In the genomic region with DNA sequence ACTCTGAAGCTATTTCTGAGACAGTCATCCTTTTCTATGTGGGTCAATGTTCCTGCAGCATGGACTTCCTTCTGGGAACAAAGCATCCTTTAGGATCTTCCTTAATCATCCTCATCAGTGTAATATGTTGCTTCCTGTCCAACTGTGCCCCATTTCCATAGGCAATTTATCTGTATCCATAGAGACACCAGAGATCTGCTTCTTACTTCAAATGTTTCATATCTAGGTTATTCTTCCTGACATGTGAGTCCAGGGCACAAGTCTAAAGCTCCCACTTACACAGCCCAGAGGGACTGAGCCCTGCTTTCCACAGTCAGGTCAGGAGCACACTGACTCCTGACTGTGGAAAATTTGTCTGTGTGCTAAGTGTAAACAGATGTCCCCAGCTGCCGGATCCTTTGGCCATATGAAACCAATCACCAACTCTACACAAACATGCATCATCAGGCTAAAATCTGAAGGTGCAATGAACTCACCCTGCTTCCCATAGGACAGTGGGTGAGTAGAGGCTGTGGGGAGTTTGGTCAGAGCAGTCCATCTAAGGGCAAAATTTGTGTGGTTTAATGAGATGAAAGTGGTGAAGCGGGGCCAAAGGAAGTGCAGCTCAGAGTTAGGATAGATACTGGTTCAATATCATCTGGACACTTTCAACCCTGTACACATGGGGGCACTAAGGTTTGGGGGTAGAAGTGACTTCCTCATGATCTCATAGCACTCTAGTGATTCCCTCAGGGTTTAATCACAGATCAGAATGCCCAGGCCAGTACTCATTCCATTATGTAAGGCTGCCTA, we compare ENCODE assay signal across 10 cellular contexts.
DNase-seq lines count a peak whose midpoint lies in the region; ATAC-seq, FAIRE-seq and TF ChIP-seq lines count a peak whose summit lies in the region.
"Had no signal": no experiment of that assay in that cellular context is flagged by ENCODE, and none has a peak within 500 bp of the region (broad histone marks: within the 10 kb centered on the region; RNA-seq: fewer than 3 reads in every experiment).

No MANE protein-coding gene starts in this region.

- WGBS in mammary epithelial cell (ENCODE audit: low coverage, missing lambda C conversion rate): 100% methylated on average over 2 of the region's 2 CpGs
- WGBS in GM12878 (ENCODE audit: insufficient coverage, insufficient replicate concordance, low lambda C conversion rate, missing lambda C conversion rate): 89% methylated on average over 2 of the region's 2 CpGs

- H3K27ac ChIP-seq in mammary epithelial cell (ENCODE audit: insufficient read depth, low read depth, low read length) (no peak overlapping the region), GM12878 (ENCODE audit: control insufficient read depth, insufficient read depth) (no peak overlapping the region), upper lobe of right lung (no peak overlapping the region)
- H3K27ac ChIP-seq: parathyroid adenoma had no signal

- no peaks in the 10 kb centered on the region for H3K27me3 Mint-ChIP-seq in MCF 10A (ENCODE audit: insufficient read depth, unreplicated experiment)

- H2AFZ ChIP-seq in mammary epithelial cell (ENCODE audit: low read depth, low read length): peak overlapping the region; percentile 13
- H2AFZ ChIP-seq in GM12878 (ENCODE audit: control insufficient read depth, low read depth, low read length): no peak overlapping the region
- H2AFZ ChIP-seq: parathyroid adenoma had no signal

- no peaks in the 10 kb centered on the region for H3K27me3 ChIP-seq in mammary epithelial cell (ENCODE audit: insufficient read depth, low read length)
- H3K27me3 ChIP-seq in GM12878 (replicated peaks in 1 of 2; ENCODE audit: control insufficient read depth in 2 of 2, insufficient read depth in 2 of 2, low read length in 1 of 2): no peaks in the 10 kb centered on the region
- no peaks in the 10 kb centered on the region for H3K27me3 ChIP-seq in upper lobe of right lung

- in situ Hi-C loops in mammary epithelial cell (cut with MboI; ENCODE audit: low sequenced_read_pairs in 2 of 2): loop anchor here in 1 of 2 donors (25.0 kb wide), 1 partner anchor 516 kb away; the partner anchor contains the start of gene TEX48
- in situ Hi-C loops in GM12878 (cut with MboI): no loop called here

- no peak for TF ChIP-seq POLR2A in GM12878 (IDR thresholded peaks at IDR 0.05; ENCODE audit: low read depth, low read length)

- intact Hi-C loops in mammary epithelial cell (cut with micrococcal nuclease) (loop anchor here (1.0 kb wide), 1 partner anchor 321 kb away; no protein-coding TSS in a partner anchor), MCF 10A (cut with micrococcal nuclease) (no loop called here), GM12878 (cut with micrococcal nuclease; ENCODE audit: unreplicated experiment) (loop anchor here (10.0 kb wide), 1 partner anchor 508 kb away; no protein-coding TSS in a partner anchor), upper lobe of right lung (cut with DNase I) (no loop called here)

- peak; percentile 50 for DNase-seq in mammary epithelial cell
- no peak for DNase-seq in MCF 10A (ENCODE audit: unreplicated experiment)
- DNase-seq in GM12878 (ENCODE audit: low read depth, low spot score): no peak
- peak; percentile 56 for DNase-seq in iris pigment epithelial cell (ENCODE audit: low read depth)
- no peak for DNase-seq in upper lobe of right lung
- no peak for DNase-seq in GOT3 (lab: John Stamatoyannopoulos, UW)
- DNase-seq in NCI-H128 (lab: John Stamatoyannopoulos, UW; ENCODE audit: unreplicated experiment): no peak
- DNase-seq: NCI-H524 had no signal

- H3K9me3 Mint-ChIP-seq in MCF 10A (ENCODE audit: unreplicated experiment): no peaks in the 10 kb centered on the region

- no peak overlapping the region for H3K4me3 ChIP-seq in mammary epithelial cell (replicated peaks in 1 of 3; ENCODE audit: insufficient read depth in 1 of 3, low read depth in 2 of 3, low read length in 3 of 3)
- no peak overlapping the region for H3K4me3 ChIP-seq in GM12878
- H3K4me3 ChIP-seq in upper lobe of right lung: no peak overlapping the region

- TF ChIP-seq CTCF in mammary epithelial cell (conservative IDR thresholded peaks at IDR 0.05 in 1 of 2, IDR thresholded peaks at IDR 0.05 in 1 of 2; ENCODE audit: extremely low read depth in 1 of 2, insufficient read depth in 1 of 2, low read depth in 1 of 2, low read length in 2 of 2): no peak
- no peak for TF ChIP-seq CTCF in MCF 10A (IDR thresholded peaks at IDR 0.05; ENCODE audit: unreplicated experiment)
- TF ChIP-seq CTCF in GM12878 (IDR thresholded peaks at IDR 0.05 in 2 of 3, conservative IDR thresholded peaks at IDR 0.05 in 1 of 3; ENCODE audit: control insufficient read depth in 2 of 3, extremely low read depth in 1 of 3, insufficient read depth in 1 of 3, low read depth in 3 of 3, low read length in 3 of 3): no peak; a peak in 1 of 6 replicates
- no peak for TF ChIP-seq CTCF in upper lobe of right lung (IDR thresholded peaks at IDR 0.05)

- no peaks in the 10 kb centered on the region for H3K36me3 Mint-ChIP-seq in MCF 10A (ENCODE audit: insufficient read depth, unreplicated experiment)

- RAD21 ChIA-PET in GM12878 (lab: Charles Lee; ENCODE audit: unreplicated experiment): interaction anchor here (0.7 kb wide), 1 partner anchor 10 kb away, joined by 3 read pairs; no protein-coding TSS in a partner anchor

- H4K20me1 ChIP-seq in mammary epithelial cell (ENCODE audit: insufficient read depth, low read length) (no peaks in the 10 kb centered on the region), GM12878 (ENCODE audit: control insufficient read depth, insufficient read depth) (no peaks in the 10 kb centered on the region)

- SMC1A ChIA-PET in GM12878 (lab: Charles Lee; ENCODE audit: uncharacterized antibody, unreplicated experiment): interaction anchor here (0.6 to 9.0 kb wide), 3 partner anchors 8 to 522 kb away, joined by 3 to 81 read pairs (median 4); no protein-coding TSS in a partner anchor

- H3K9me3 ChIP-seq in mammary epithelial cell (replicated peaks; ENCODE audit: insufficient read depth, low read length): no peaks in the 10 kb centered on the region
- H3K9me3 ChIP-seq in GM12878 (replicated peaks; ENCODE audit: control insufficient read depth, insufficient read depth, low read length): no peaks in the 10 kb centered on the region
- no peaks in the 10 kb centered on the region for H3K9me3 ChIP-seq in upper lobe of right lung

- H3K36me3 ChIP-seq in mammary epithelial cell (ENCODE audit: insufficient read depth, low read length) (no peaks in the 10 kb centered on the region), GM12878 (ENCODE audit: control insufficient read depth in 2 of 2, insufficient read depth in 2 of 2, low read length in 1 of 2) (no peaks in the 10 kb centered on the region), upper lobe of right lung (no peaks in the 10 kb centered on the region)

- no peak overlapping the region for H3K9ac ChIP-seq in mammary epithelial cell (ENCODE audit: insufficient read depth, low read length)
- no peak overlapping the region for H3K9ac ChIP-seq in GM12878 (ENCODE audit: control insufficient read depth, insufficient read depth, low read length)
- H3K9ac ChIP-seq: parathyroid adenoma had no signal

- H3K4me2 ChIP-seq in mammary epithelial cell (ENCODE audit: insufficient read depth, low read depth, low read length) (no peak overlapping the region), GM12878 (ENCODE audit: control insufficient read depth, insufficient read depth) (no peak overlapping the region)

- no peak overlapping the region for H3K4me3 Mint-ChIP-seq in MCF 10A (ENCODE audit: unreplicated experiment)

- TF ChIP-seq EP300 in GM12878 (IDR thresholded peaks at IDR 0.05; ENCODE audit: borderline replicate concordance in 1 of 2, control insufficient read depth in 1 of 2, low read depth in 2 of 2, low read length in 2 of 2): no peak

- ATAC-seq in GM12878 (no peak), upper lobe of right lung (peak; percentile 48), esophagus mucosa (no peak)

- dilution Hi-C loops in mammary epithelial cell (cut with HindIII; ENCODE audit: low sequenced_read_pairs): loop anchor here (5.0 kb wide), 1 partner anchor 59 kb away; no protein-coding TSS in a partner anchor

- no TSS peak for BruUV-seq in mammary epithelial cell (replicated peaks; lab: Mats Ljungman, UMichigan)
- no TSS peak for BruUV-seq in MCF 10A (replicated peaks; lab: Mats Ljungman, UMichigan)
- BruUV-seq in GM12878 (replicated peaks; lab: Mats Ljungman, UMichigan): no TSS peak

- H3K27ac Mint-ChIP-seq in MCF 10A (ENCODE audit: low read depth, unreplicated experiment): no peak overlapping the region

- FAIRE-seq in GM12878 (lab: Jason Lieb, UNC): no peak

- peaks cover 32% of the 10 kb centered on the region for H3K4me1 Mint-ChIP-seq in MCF 10A (ENCODE audit: insufficient read depth, unreplicated experiment)

- peak; percentile 41; the same call in 1 of the 2 replicates for TF ChIP-seq RAD21 in GM12878 (IDR thresholded peaks at IDR 0.05; ENCODE audit: insufficient read depth, low read depth, low read length)

- H3K4me1 ChIP-seq in mammary epithelial cell (ENCODE audit: insufficient read depth, low read length) (peaks cover 51% of the 10 kb centered on the region), GM12878 (ENCODE audit: control insufficient read depth, insufficient read depth, low read length) (peaks cover 19% of the 10 kb centered on the region), upper lobe of right lung (peaks cover 12% of the 10 kb centered on the region)
- H3K4me1 ChIP-seq: parathyroid adenoma had no signal

- POLR2A ChIA-PET in MCF 10A (lab: Yijun Ruan, JAX) (interaction anchor here (1.0 kb wide), 1 partner anchor 8 kb away, joined by 4 read pairs; no protein-coding TSS in a partner anchor), GM12878 (lab: Charles Lee) (no interaction called here)

- H3K79me2 ChIP-seq in mammary epithelial cell (ENCODE audit: insufficient read depth, low read length): no peaks in the 10 kb centered on the region
- no peaks in the 10 kb centered on the region for H3K79me2 ChIP-seq in GM12878 (ENCODE audit: control insufficient read depth, insufficient read depth, low read length)
- H3K79me2 ChIP-seq: parathyroid adenoma had no signal

- CTCF ChIA-PET in mammary epithelial cell (lab: Charles Lee; ENCODE audit: low non-redundant PET): interaction anchor here (0.7 kb wide), 1 partner anchor 145 kb away, joined by 3 read pairs; no protein-coding TSS in a partner anchor
- CTCF ChIA-PET in MCF 10A (lab: Yijun Ruan, JAX): interaction anchor here (0.6 kb wide), 1 partner anchor 334 kb away, joined by 4 read pairs; no protein-coding TSS in a partner anchor
- CTCF ChIA-PET in GM12878 (lab: Yijun Ruan, JAX): interaction anchor here (0.8 to 1.0 kb wide), 2 partner anchors 10 to 14 kb away, joined by 3 read pairs; no protein-coding TSS in a partner anchor

TF ChIP-seq in GM12878, 131 proteins besides CTCF, POLR2A, EP300 and RAD21:
- peak; percentile 17; the same call in 1 of the 2 replicates for TF ChIP-seq SMC3 (IDR thresholded peaks at IDR 0.05; ENCODE audit: borderline replicate concordance, low read length)
- TF ChIP-seq WRNIP1 (IDR thresholded peaks at IDR 0.05; ENCODE audit: borderline replicate concordance, low read depth, low read length): no peak

Comparison
In these comparisons a context has a peak if more than half of its experiments do, and no peak if none do; other contexts are left out.
1. DNase-seq: peak in mammary epithelial cell (single experiment) and iris pigment epithelial cell (single experiment); none in MCF 10A (single experiment), GM12878 (single experiment), upper lobe of right lung (single experiment), GOT3 (single experiment) and NCI-H128 (single experiment).
2. intact Hi-C loops: an anchor here in mammary epithelial cell (1.0 kb wide) and GM12878 (10.0 kb wide); none called in MCF 10A and upper lobe of right lung.